In genomic region chr11:102599642-102600261, GRCh38 we compare ENCODE assay signal across 10 cellular contexts. TPM values are rescaled to one million over a fixed set of nuclear protein-coding genes. Genes with fewer than 3 reads are reported as not detected.
DNase-seq lines count a peak whose midpoint lies in the region; ATAC-seq, FAIRE-seq and TF ChIP-seq lines count a peak whose summit lies in the region.
"Had no signal": no experiment of that assay in that cellular context is flagged by ENCODE, and none has a peak within 500 bp of the region (broad histone marks: within the 10 kb centered on the region; RNA-seq: fewer than 3 reads in every experiment).

No MANE protein-coding gene starts in this region.

- H3K36me3 ChIP-seq in left ventricle myocardium inferior, result no peaks in the 10 kb centered on the region

- CTCF ChIA-PET in activated CD8-positive, alpha-beta memory T cell treated with anti-CD3 and anti-CD28 coated beads, Interleukin-2, amount 10 ng/mL, durations not matched to agents 7 days and 5 days (lab: Charles Lee), result interaction anchor here (1.6 kb wide), 1 partner anchor 39 kb away, joined by 4 read pairs; no protein-coding TSS in a partner anchor

- TF ChIP-seq CTCF in D721Med (IDR thresholded peaks at IDR 0.05; ENCODE audit: insufficient read depth, missing control alignments) (no peak), left ventricle myocardium inferior (IDR thresholded peaks at IDR 0.05; ENCODE audit: borderline replicate concordance) (no peak)

- no peak overlapping the region for H3K4me3 ChIP-seq in left ventricle myocardium inferior

- H3K27ac ChIP-seq in left ventricle myocardium inferior (replicated peaks), result no peak overlapping the region

- H3K4me3 Mint-ChIP-seq in activated CD8-positive, alpha-beta memory T cell treated with anti-CD3 and anti-CD28 coated beads, Interleukin-2, amount 10 ng/mL, durations not matched to agents 7 days and 5 days, result no peak overlapping the region
- H3K4me3 Mint-ChIP-seq: brain had no signal

- no peak for FAIRE-seq in urothelium cell line (lab: Jason Lieb, UNC)
- no peak for FAIRE-seq in D721Med (lab: Jason Lieb, UNC)

- peaks cover 21% of the 10 kb centered on the region for H3K4me1 Mint-ChIP-seq in activated CD8-positive, alpha-beta memory T cell treated with anti-CD3 and anti-CD28 coated beads, Interleukin-2, amount 10 ng/mL, durations not matched to agents 7 days and 5 days

- no peaks in the 10 kb centered on the region for H3K9me3 ChIP-seq in left ventricle myocardium inferior (replicated peaks)

- peak; percentile 95 for ATAC-seq in activated CD8-positive, alpha-beta memory T cell treated with anti-CD3 and anti-CD28 coated beads, Interleukin-2, amount 10 ng/mL, durations not matched to agents 7 days and 5 days
- ATAC-seq in HG02798 (IDR thresholded peaks at IDR 0.05; ENCODE audit: poor library complexity, unreplicated experiment), result peak; percentile 88

- no peaks in the 10 kb centered on the region for H3K9me3 Mint-ChIP-seq in activated CD8-positive, alpha-beta memory T cell treated with anti-CD3 and anti-CD28 coated beads, Interleukin-2, amount 10 ng/mL, durations not matched to agents 7 days and 5 days (ENCODE audit: low read depth)

- H3K27ac Mint-ChIP-seq in activated CD8-positive, alpha-beta memory T cell treated with anti-CD3 and anti-CD28 coated beads, Interleukin-2, amount 10 ng/mL, durations not matched to agents 7 days and 5 days, result no peak overlapping the region

- H3K36me3 Mint-ChIP-seq in activated CD8-positive, alpha-beta memory T cell treated with anti-CD3 and anti-CD28 coated beads, Interleukin-2, amount 10 ng/mL, durations not matched to agents 7 days and 5 days, result no peaks in the 10 kb centered on the region
- H3K36me3 Mint-ChIP-seq: brain had no signal

- intact Hi-C loops in left ventricle myocardium inferior (cut with micrococcal nuclease), result no loop called here

- H3K27me3 Mint-ChIP-seq in activated CD8-positive, alpha-beta memory T cell treated with anti-CD3 and anti-CD28 coated beads, Interleukin-2, amount 10 ng/mL, durations not matched to agents 7 days and 5 days, result no peaks in the 10 kb centered on the region
- H3K27me3 Mint-ChIP-seq: brain had no signal

- DNase-seq in activated CD8-positive, alpha-beta memory T cell treated with anti-CD3 and anti-CD28 coated beads, Interleukin-2, amount 10 ng/mL, durations not matched to agents 7 days and 5 days, result no peak
- DNase-seq in activated CD8-positive, alpha-beta memory T cell treated with anti-CD3 and anti-CD28 coated beads for 24 hours, result no peak
- DNase-seq in OCI-M1 (lab: John Stamatoyannopoulos, UW) (peak; percentile 33), fibroblast of gingiva (ENCODE audit: low read depth) (peak; percentile 77), urothelium cell line (ENCODE audit: low spot score) (peak; percentile 75), D721Med (ENCODE audit: insufficient read length, low spot score) (no peak), left ventricle myocardium inferior (no peak)
- DNase-seq: DND-41 had no signal

- H3K4me1 ChIP-seq in left ventricle myocardium inferior, result peaks cover 4% of the 10 kb centered on the region

- no peaks in the 10 kb centered on the region for H3K27me3 ChIP-seq in left ventricle myocardium inferior (ENCODE audit: low read depth)

RNA-seq across cellular contexts. Expression of gene MMP20, which starts 25.4 kb away (rescaled TPM):
- not detected for total RNA-seq in activated CD8-positive, alpha-beta memory T cell treated with anti-CD3 and anti-CD28 coated beads, Interleukin-2, amount 10 ng/mL, durations not matched to agents 7 days and 5 days
- not detected for total RNA-seq in left ventricle myocardium inferior

Comparison
In these comparisons a context has a peak if more than half of its experiments do, and no peak if none do; other contexts are left out.
1. DNase-seq: peak in OCI-M1 (single experiment), fibroblast of gingiva (single experiment) and urothelium cell line (single experiment); none in activated CD8-positive, alpha-beta memory T cell treated with anti-CD3 and anti-CD28 coated beads, Interleukin-2, amount 10 ng/mL, durations not matched to agents 7 days and 5 days (single experiment), activated CD8-positive, alpha-beta memory T cell treated with anti-CD3 and anti-CD28 coated beads for 24 hours (single experiment), D721Med (single experiment) and left ventricle myocardium inferior (single experiment).